Comparison of ENCODE assay signal across 8 cellular contexts in genomic region chr2:14634885-14635871, GRCh38. TPM values are rescaled to one million over a fixed set of nuclear protein-coding genes. Genes with fewer than 3 reads are reported as not detected.
DNase-seq lines count a peak whose midpoint lies in the region; ATAC-seq and TF ChIP-seq lines count a peak whose summit lies in the region.

No MANE protein-coding gene starts in this region.

- peak overlapping the region; percentile 79 for H3K4me3 Mint-ChIP-seq in WTC11

- H3K9me3 Mint-ChIP-seq in WTC11 = no peaks in the 10 kb centered on the region

- H2BK120ac ChIP-seq in trophoblast cell (ENCODE audit: insufficient read depth, low read length, poor library complexity) = no peak overlapping the region

- 1 to 2% methylated on average over 65 to 68 of the region's 68 CpGs for WGBS in heart right ventricle, 2 donors
- no CpG with 5 or more reads among the region's 68 CpGs for WGBS in trophoblast cell (ENCODE audit: extremely low coverage, insufficient coverage, insufficient read length)

- H2AK5ac ChIP-seq in trophoblast cell (ENCODE audit: low read length) = no peak overlapping the region

- peak overlapping the region; percentile 45 for H3K9ac ChIP-seq in trophoblast cell (ENCODE audit: low read length)

- H4K8ac ChIP-seq in trophoblast cell (ENCODE audit: low read depth, low read length) = peak overlapping the region; percentile 18

- peaks cover 7 to 41% (median 17%) of the 10 kb centered on the region in 9 donors for H3K4me1 ChIP-seq in heart right ventricle
- H3K4me1 ChIP-seq in trophoblast cell (ENCODE audit: control insufficient read depth in 1 of 2, insufficient read depth in 2 of 2, low read length in 2 of 2) = peaks cover 11 to 18% of the 10 kb centered on the region in 2 experiments

- DNase-seq in DMS79 treated with DMSO at 0.1 percent for 48 hours (lab: John Stamatoyannopoulos, UW) (peak; percentile 96), NCI-H128 (lab: John Stamatoyannopoulos, UW; ENCODE audit: unreplicated experiment) (peak; percentile 82), WTC11 (ENCODE audit: low spot score) (peak; percentile 77), heart right ventricle (peak; percentile 67 to 76), trophoblast cell (peak; percentile 87 to 89), NK-92 (lab: John Stamatoyannopoulos, UW; ENCODE audit: unreplicated experiment) (no peak), KG1 (lab: John Stamatoyannopoulos, UW) (no peak), AML-193 (lab: John Stamatoyannopoulos, UW) (no peak)

- H3K4me3 ChIP-seq in heart right ventricle (peak overlapping the region; percentile 26 to 65 (median 54)), trophoblast cell (ENCODE audit: low read depth, low read length) (peak overlapping the region; percentile 68)

- H3K36me3 Mint-ChIP-seq in WTC11 = no peaks in the 10 kb centered on the region

- H2AFZ ChIP-seq in trophoblast cell (ENCODE audit: insufficient read depth, low read length, poor library complexity) = peak overlapping the region; percentile 21

- no peak for TF ChIP-seq CTCF in WTC11 (IDR thresholded peaks at IDR 0.05)
- TF ChIP-seq CTCF in heart right ventricle (IDR thresholded peaks at IDR 0.05) = peak in 3 of 9 donors; percentile 25 to 35 (median 26)

- no peak overlapping the region for H3K4ac ChIP-seq in trophoblast cell (ENCODE audit: low read depth, low read length)

- H3K23ac ChIP-seq in trophoblast cell (ENCODE audit: low read length) = no peak overlapping the region

- H3K36me3 ChIP-seq in heart right ventricle = no peaks in the 10 kb centered on the region
- no peaks in the 10 kb centered on the region for H3K36me3 ChIP-seq in trophoblast cell (ENCODE audit: control insufficient read depth in 1 of 2, insufficient read depth in 2 of 2, low read length in 2 of 2)

- peak overlapping the region; percentile 16 for H4K91ac ChIP-seq in trophoblast cell (ENCODE audit: low read depth, low read length)

- H3K18ac ChIP-seq in trophoblast cell (ENCODE audit: low read length) = no peak overlapping the region

- H3K4me1 Mint-ChIP-seq in WTC11 = peaks cover 28% of the 10 kb centered on the region

- POLR2A ChIA-PET in WTC11 (lab: Charles Lee) = interaction anchor here (0.6 kb wide), 1 partner anchor 14 kb away, joined by 3 read pairs; no protein-coding TSS in a partner anchor

- H3K27me3 ChIP-seq in heart right ventricle (peaks cover 13 to 68% (median 52%) of the 10 kb centered on the region in 7 donors), trophoblast cell (ENCODE audit: insufficient read depth, low read length) (peaks cover 13% of the 10 kb centered on the region)

- H2BK5ac ChIP-seq in trophoblast cell (ENCODE audit: low read depth, low read length, poor library complexity) = no peak overlapping the region

- peaks cover 4% of the 10 kb centered on the region for H3K79me1 ChIP-seq in trophoblast cell (ENCODE audit: low read length)

- peak overlapping the region in 9 of 10 donors; percentile 32 to 83 (median 73) for H3K27ac ChIP-seq in heart right ventricle
- no peak overlapping the region for H3K27ac ChIP-seq in trophoblast cell (ENCODE audit: low read depth, low read length)

- CTCF ChIA-PET in WTC11 (lab: Charles Lee) = interaction anchor here (0.6 to 2.9 kb wide), 28 partner anchors 8 to 1054 kb away, joined by 3 to 14 read pairs (median 3); no protein-coding TSS in a partner anchor

- no peak overlapping the region for H3K14ac ChIP-seq in trophoblast cell (ENCODE audit: low read length)

- peaks cover 3% of the 10 kb centered on the region for H3K79me2 ChIP-seq in trophoblast cell (ENCODE audit: control insufficient read depth, insufficient read depth, low read length, poor library complexity)

- H3K4me2 ChIP-seq in trophoblast cell (ENCODE audit: low read length) = peak overlapping the region; percentile 99

- no peaks in the 10 kb centered on the region for H3K9me3 ChIP-seq in heart right ventricle
- H3K9me3 ChIP-seq in trophoblast cell (ENCODE audit: insufficient read depth, low read depth, low read length) = peaks cover 2% of the 10 kb centered on the region

- H2BK12ac ChIP-seq in trophoblast cell (ENCODE audit: low read length) = no peak overlapping the region

- no peak overlapping the region for H3K27ac Mint-ChIP-seq in WTC11

- ATAC-seq in WTC11 (peak; percentile 15), heart right ventricle (peak; percentile 22 to 69 (median 60))

- H3K27me3 Mint-ChIP-seq in WTC11 (ENCODE audit: low read depth) = peaks cover 80% of the 10 kb centered on the region

- intact Hi-C loops in heart right ventricle (cut with DNase I) = loop anchor here in 4 of 10 donors (5.0 to 10.0 kb wide), 3 partner anchors 100 to 942 kb away; no protein-coding TSS in a partner anchor

- no peak overlapping the region for H4K12ac ChIP-seq in trophoblast cell (ENCODE audit: low read depth, low read length)

TF ChIP-seq in WTC11, 78 proteins besides CTCF, POLR2A, EP300 and RAD21 (continues in another document):
- TF ChIP-seq MAX (CRISPR knock-in tag; IDR thresholded peaks at IDR 0.05) (peak; percentile 37), JUN (CRISPR knock-in tag; IDR thresholded peaks at IDR 0.05) (no peak), ZNF281 (CRISPR knock-in tag; IDR thresholded peaks at IDR 0.05) (no peak), MXD4 (CRISPR knock-in tag; IDR thresholded peaks at IDR 0.05; ENCODE audit: borderline replicate concordance) (no peak), CDX4 (CRISPR knock-in tag; IDR thresholded peaks at IDR 0.05; ENCODE audit: borderline replicate concordance) (no peak), ZNF512 (CRISPR knock-in tag; IDR thresholded peaks at IDR 0.05; ENCODE audit: borderline replicate concordance) (no peak), E2F5 (CRISPR knock-in tag; IDR thresholded peaks at IDR 0.05) (no peak), ZNF423 (CRISPR knock-in tag; IDR thresholded peaks at IDR 0.05) (no peak), NFYB (CRISPR knock-in tag; conservative IDR thresholded peaks at IDR 0.05; ENCODE audit: low read depth) (no peak), PRRX2 (CRISPR knock-in tag; IDR thresholded peaks at IDR 0.05) (no peak), NR3C1 (CRISPR knock-in tag; conservative IDR thresholded peaks at IDR 0.05; ENCODE audit: low read depth) (no peak), NR2C2 (CRISPR knock-in tag; IDR thresholded peaks at IDR 0.05) (no peak)

RNA-seq across cellular contexts. Expression of gene LRATD1, which starts 2.7 kb away (rescaled TPM):
- total RNA-seq in WTC11 (2021) = 2.3 to 3.0 TPM (median 2.5 TPM) in 3 replicates
- 1 to 10 TPM in 7 of 10 donors, under 1 TPM in 3; 0.23 to 3.6 (median 1.5) TPM for total RNA-seq in heart right ventricle
- polyA plus RNA-seq in heart right ventricle = 1 to 10 TPM in 1 of 2 donors, under 1 TPM in 1; 0.13 to 1.1 TPM
- 6.6 and 7.7 TPM in 2 replicates for polyA plus RNA-seq in trophoblast cell (2013)

Comparison
In these comparisons a context has a peak if more than half of its experiments do, and no peak if none do; other contexts are left out.
1. DNase-seq: peak in DMS79 treated with DMSO at 0.1 percent for 48 hours (single experiment), NCI-H128 (single experiment), WTC11 (single experiment), heart right ventricle (2 of 2) and trophoblast cell (2 of 2); none in NK-92 (single experiment), KG1 (single experiment) and AML-193 (0 of 2).